27 cellular contexts compared by ENCODE assay signal in the genomic region with DNA sequence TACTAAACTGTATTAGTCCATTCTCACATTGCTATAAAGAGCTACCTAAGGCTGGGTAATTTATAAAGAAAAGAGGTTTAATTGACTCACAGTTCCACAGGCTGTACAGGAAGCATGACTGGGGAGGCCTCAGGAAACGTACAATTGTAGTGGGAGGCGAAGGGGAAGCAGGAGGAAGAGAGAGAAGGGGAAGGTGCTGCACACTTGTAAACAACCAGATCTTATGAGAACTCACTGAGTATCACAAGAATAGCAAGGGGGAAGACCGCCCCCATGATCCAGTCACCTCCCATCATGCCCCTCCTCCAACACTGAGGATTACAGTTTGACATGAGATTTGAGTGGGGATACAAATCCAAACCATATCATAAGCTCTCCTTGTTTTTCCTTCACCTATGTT.
"Had no signal": no experiment of that assay in that cellular context is flagged by ENCODE, and none has a peak within 500 bp of the region (broad histone marks: within the 10 kb centered on the region; RNA-seq: fewer than 3 reads in every experiment).

No MANE protein-coding gene starts in this region.

- H3K27me3 Mint-ChIP-seq: activated CD8-positive, alpha-beta T cell treated with anti-CD3 and anti-CD28 coated beads for 36 hours; activated naive CD8-positive, alpha-beta T cell treated with anti-CD3 and anti-CD28 coated beads, Interleukin-2, amount 10 ng/mL, durations not matched to agents 7 days and 5 days; IgD-negative memory B cell; T-cell had no signal

- H3K4me3 Mint-ChIP-seq: activated CD8-positive, alpha-beta T cell treated with anti-CD3 and anti-CD28 coated beads for 36 hours; activated naive CD8-positive, alpha-beta T cell treated with anti-CD3 and anti-CD28 coated beads, Interleukin-2, amount 10 ng/mL, durations not matched to agents 7 days and 5 days; IgD-negative memory B cell; T-cell had no signal

- H3K27me3 ChIP-seq: adrenal gland, MG63 had no signal

- H3K9me3 Mint-ChIP-seq: activated naive CD8-positive, alpha-beta T cell treated with anti-CD3 and anti-CD28 coated beads, Interleukin-2, amount 10 ng/mL, durations not matched to agents 7 days and 5 days; IgD-negative memory B cell; T-cell had no signal

- H3K36me3 ChIP-seq: adrenal gland, breast epithelium, MG63 had no signal

- DNase-seq: activated CD4-positive, alpha-beta T cell treated with anti-CD3 and anti-CD28 coated beads for 4 hours; activated CD8-positive, alpha-beta memory T cell treated with anti-CD3 and anti-CD28 coated beads, Interleukin-2, amount 50 U/mL, for 4 hours; activated CD8-positive, alpha-beta T cell treated with anti-CD3 and anti-CD28 coated beads for 36 hours; activated naive CD4-positive, alpha-beta T cell treated with anti-CD3 and anti-CD28 coated beads, Interleukin-2, amount 50 U/mL, for 16 hours; activated naive CD8-positive, alpha-beta T cell treated with anti-CD3 and anti-CD28 coated beads, Interleukin-2, amount 10 ng/mL, durations not matched to agents 7 days and 5 days; adrenal gland; aorta; caudate nucleus; MG63; NCI-H1048; NCI-H146; NCI-H1930; NCI-H2171; NCI-H226; NCI-H526; NCI-H82; OCI-M1; RPMI8226; T-cell; T-helper 2 cell had no signal

- ATAC-seq: activated CD4-positive, CD25-positive, alpha-beta regulatory T cell treated with anti-CD3 and anti-CD28 coated beads, Interleukin-2, amount 50 U/mL, for 24 hours; activated CD8-positive, alpha-beta T cell treated with anti-CD3 and anti-CD28 coated beads for 36 hours; Panc1; Right ventricle myocardium inferior; T-cell had no signal

- H3K4me3 ChIP-seq: adrenal gland, breast epithelium, MG63, SK-N-MC had no signal

- H3K9ac ChIP-seq: KMS-11 had no signal

- H3K27ac ChIP-seq: adrenal gland, breast epithelium, KMS-11, SK-N-MC had no signal

- H3K4me1 Mint-ChIP-seq: T-cell had no signal

- H3K4me1 ChIP-seq: adrenal gland, breast epithelium had no signal

- H3K4me2 ChIP-seq: KMS-11 had no signal

- H3K9me3 ChIP-seq: adrenal gland, breast epithelium, MG63 had no signal

- H3K27ac Mint-ChIP-seq: activated CD8-positive, alpha-beta T cell treated with anti-CD3 and anti-CD28 coated beads for 36 hours; activated naive CD8-positive, alpha-beta T cell treated with anti-CD3 and anti-CD28 coated beads, Interleukin-2, amount 10 ng/mL, durations not matched to agents 7 days and 5 days; IgD-negative memory B cell; T-cell had no signal
